18 cellular contexts compared by ENCODE assay signal in the genomic region with DNA sequence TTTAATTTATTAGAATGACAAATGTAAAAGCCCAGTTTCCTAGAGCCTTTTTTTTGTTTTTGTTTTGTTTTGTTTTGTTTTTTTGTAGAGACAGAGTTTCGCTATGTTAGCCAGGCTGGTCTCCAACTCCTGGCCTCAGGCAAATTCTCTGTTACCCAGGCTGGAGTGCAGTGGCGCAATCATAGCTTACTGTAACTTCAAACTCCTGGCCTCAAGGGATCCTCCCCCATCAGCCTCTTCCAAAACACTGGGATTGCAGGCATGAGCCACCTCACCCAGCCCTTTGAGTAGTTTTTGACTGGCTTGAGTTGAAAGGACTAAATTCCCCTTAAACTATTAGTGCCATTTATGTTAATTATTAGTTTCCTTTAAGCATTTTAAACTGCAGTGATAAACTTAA. TPM values are rescaled to one million over a fixed set of nuclear protein-coding genes. Genes with fewer than 3 reads are reported as not detected.
A peak's percentile ranks its signal among the peaks of the same experiment; 100 is the strongest.
DNase-seq lines count a peak whose midpoint lies in the region; ATAC-seq and TF ChIP-seq lines count a peak whose summit lies in the region.
"Had no signal": no experiment of that assay in that cellular context is flagged by ENCODE, and none has a peak within 500 bp of the region (broad histone marks: within the 10 kb centered on the region; RNA-seq: fewer than 3 reads in every experiment).

No MANE protein-coding gene starts in this region.

- H3K27ac ChIP-seq in right atrium auricular region (no peak overlapping the region), testis (no peak overlapping the region)
- H3K27ac ChIP-seq: SJCRH30, thyroid gland had no signal

- in situ Hi-C loops in HAP-1 (cut with MboI; ENCODE audit: low sequenced_read_pairs) = no loop called here

- H3K4me3 ChIP-seq in right atrium auricular region (no peak overlapping the region), fibroblast of pulmonary artery (replicated peaks; ENCODE audit: low read depth, low read length) (no peak overlapping the region), HAP-1 (no peak overlapping the region), testis (no peak overlapping the region)
- H3K4me3 ChIP-seq: lung, SJCRH30, thyroid gland had no signal

- no peak for TF ChIP-seq POLR2A in testis (IDR thresholded peaks at IDR 0.05)

- H3K4me1 ChIP-seq in right atrium auricular region (no peaks in the 10 kb centered on the region), HAP-1 (no peaks in the 10 kb centered on the region), testis (no peaks in the 10 kb centered on the region)
- H3K4me1 ChIP-seq: SJCRH30, thyroid gland had no signal

- H3K9me3 ChIP-seq in right atrium auricular region (no peaks in the 10 kb centered on the region), HAP-1 (no peaks in the 10 kb centered on the region), testis (no peaks in the 10 kb centered on the region)
- H3K9me3 ChIP-seq: SJCRH30, thyroid gland had no signal

- no peak for TF ChIP-seq CTCF in right atrium auricular region (IDR thresholded peaks at IDR 0.05)
- no peak for TF ChIP-seq CTCF in fibroblast of pulmonary artery (IDR thresholded peaks at IDR 0.05; ENCODE audit: low read length, missing control alignments)
- no peak for TF ChIP-seq CTCF in testis (IDR thresholded peaks at IDR 0.05)

- DNase-seq in Right ventricle myocardium inferior (ENCODE audit: missing footprints) (no peak), right atrium auricular region (ENCODE audit: low spot score) (no peak), T1000 (lab: John Stamatoyannopoulos, UW) (peak; percentile 59), fibroblast of pulmonary artery (ENCODE audit: low read depth) (peak; percentile 67), HAP-1 (ENCODE audit: low spot score in 2 of 2) (no peak), activated gamma-delta T cell (lab: John Stamatoyannopoulos, UW) (no peak), testis (no peak), NCI-H1417 treated with DMSO at 0.1 percent for 48 hours (lab: John Stamatoyannopoulos, UW) (no peak)
- DNase-seq: activated CD4-positive, CD25-positive, alpha-beta regulatory T cell treated with anti-CD3 and anti-CD28 coated beads, Interleukin-2, amount 50 U/mL, for 72 hours; activated effector memory CD4-positive, alpha-beta T cell treated with anti-CD3 and anti-CD28 coated beads, Interleukin-2, amount 50 U/mL, for 16 hours; anterior cingulate cortex; CD8-positive, alpha-beta T cell; natural killer cell; NCI-H2081; NCI-H510A treated with DMSO at 0.1 percent for 48 hours; SJCRH30; thyroid gland had no signal

- H3K27me3 ChIP-seq in right atrium auricular region = no peaks in the 10 kb centered on the region
- H3K27me3 ChIP-seq in HAP-1 (ENCODE audit: low read depth) = no peaks in the 10 kb centered on the region
- H3K27me3 ChIP-seq in testis = no peaks in the 10 kb centered on the region
- H3K27me3 ChIP-seq: SJCRH30, thyroid gland had no signal

- peak; percentile 52 for ATAC-seq in Right ventricle myocardium inferior
- ATAC-seq: CD8-positive, alpha-beta T cell; natural killer cell had no signal

- intact Hi-C loops in Right ventricle myocardium inferior (cut with DNase I) = no loop called here
- intact Hi-C loops in testis (cut with DNase I; ENCODE audit: low total_unique reads) = no loop called here

- no peaks in the 10 kb centered on the region for H3K36me3 ChIP-seq in right atrium auricular region
- H3K36me3 ChIP-seq in HAP-1 (replicated peaks) = no peaks in the 10 kb centered on the region
- no peaks in the 10 kb centered on the region for H3K36me3 ChIP-seq in testis (ENCODE audit: low read depth, missing control alignments)
- H3K36me3 ChIP-seq: SJCRH30, thyroid gland had no signal

- WGBS in testis, 2 donors = 95 to 98% methylated on average over 2 of the region's 2 CpGs

RNA-seq across cellular contexts. Expression of gene ZBTB18, which starts 28.8 kb away (rescaled TPM):
- 31.0 TPM for total RNA-seq in Right ventricle myocardium inferior
- total RNA-seq in right atrium auricular region = 10 to 100 TPM; 14.9 to 19.7 TPM
- total RNA-seq in testis = 10 to 100 TPM; 54.3 to 61.9 TPM
- polyA plus RNA-seq in testis (ENCODE audit: insufficient read depth, low read depth, low replicate concordance) = 45.0 TPM

Comparison
In these comparisons a context has a peak if more than half of its experiments do, and no peak if none do; other contexts are left out.
1. DNase-seq: peak in T1000 (single experiment) and fibroblast of pulmonary artery (single experiment); none in Right ventricle myocardium inferior (single experiment), right atrium auricular region (single experiment), HAP-1 (0 of 2), activated gamma-delta T cell (single experiment), testis (single experiment) and NCI-H1417 treated with DMSO at 0.1 percent for 48 hours (single experiment).